In the genomic region with DNA sequence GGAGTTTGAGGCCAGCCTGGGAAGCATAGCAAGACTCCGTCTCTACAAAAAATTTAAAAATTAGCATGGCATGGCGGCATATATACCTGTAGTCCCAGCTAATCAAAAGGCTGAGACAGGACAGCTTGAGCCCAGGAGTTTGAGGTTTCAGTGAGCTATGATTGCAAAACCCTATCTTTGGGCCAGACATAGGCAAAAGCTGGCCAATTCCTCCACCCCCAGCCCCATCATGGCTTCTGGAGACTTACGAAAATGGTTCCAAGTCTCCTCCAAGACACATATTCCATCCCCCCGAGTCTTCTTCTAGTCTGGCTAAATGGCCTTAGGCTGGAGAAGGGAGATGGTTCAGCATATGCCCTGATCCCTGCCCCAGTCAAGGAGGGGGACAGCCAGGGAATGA, we compare ENCODE assay signal across 16 cellular contexts.
DNase-seq lines count a peak whose midpoint lies in the region; ATAC-seq and TF ChIP-seq lines count a peak whose summit lies in the region.
"Had no signal": no experiment of that assay in that cellular context is flagged by ENCODE, and none has a peak within 500 bp of the region (broad histone marks: within the 10 kb centered on the region; RNA-seq: fewer than 3 reads in every experiment).

No MANE protein-coding gene starts in this region.

- TF ChIP-seq EP300 in SK-N-SH (IDR thresholded peaks at IDR 0.05; ENCODE audit: borderline replicate concordance in 1 of 2, low read depth in 1 of 2, low read length in 1 of 2) = no peak

- H3K36me3 ChIP-seq in SK-N-SH (replicated peaks in 1 of 2; ENCODE audit: control insufficient read depth in 1 of 2, insufficient read depth in 2 of 2, low read length in 1 of 2) (no peaks in the 10 kb centered on the region), endodermal cell (ENCODE audit: control insufficient read depth, insufficient read depth, low read length) (no peaks in the 10 kb centered on the region), osteoblast (ENCODE audit: insufficient read depth, low read length) (no peaks in the 10 kb centered on the region), upper lobe of right lung (no peaks in the 10 kb centered on the region)

- peak overlapping the region; percentile 43 to 85; a peak in 3 of 4 replicates for H3K27ac ChIP-seq in SK-N-SH (ENCODE audit: low read depth in 2 of 2, low read length in 1 of 2)
- no peak overlapping the region for H3K27ac ChIP-seq in endodermal cell (ENCODE audit: low read depth, low read length)
- H3K27ac ChIP-seq in osteoblast (ENCODE audit: low read depth, low read length) = peak overlapping the region; percentile 83
- peak overlapping the region; percentile 18 for H3K27ac ChIP-seq in upper lobe of right lung

- 95% methylated on average over 4 of the region's 4 CpGs for WGBS in SK-N-SH (ENCODE audit: low lambda C conversion rate)
- 83 to 94% methylated on average over 3 to 4 of the region's 4 CpGs for WGBS in endodermal cell (ENCODE audit: insufficient coverage in 1 of 2, insufficient read length in 1 of 2), 2 experiments

- H4K20me1 ChIP-seq in SK-N-SH (ENCODE audit: insufficient read depth) (no peaks in the 10 kb centered on the region), osteoblast (ENCODE audit: insufficient read depth, low read length) (no peaks in the 10 kb centered on the region)

- H3K4me2 ChIP-seq in SK-N-SH = peak overlapping the region; percentile 59; the same call in 1 of the 2 replicates
- H3K4me2 ChIP-seq in osteoblast (ENCODE audit: insufficient read depth, low read length) = peak overlapping the region; percentile 25

- no peaks in the 10 kb centered on the region for H3K9me2 ChIP-seq in SK-N-SH

- H3K4me1 ChIP-seq in SK-N-SH (ENCODE audit: control insufficient read depth in 1 of 2, insufficient read depth in 2 of 2, low read depth in 1 of 2, low read length in 1 of 2) = peaks cover 40% of the 10 kb centered on the region in 2 experiments; a peak in 3 of 4 replicates
- peaks cover 7% of the 10 kb centered on the region for H3K4me1 ChIP-seq in endodermal cell (ENCODE audit: control insufficient read depth, insufficient read depth, low read length)
- peaks cover 80% of the 10 kb centered on the region for H3K4me1 ChIP-seq in osteoblast (ENCODE audit: insufficient read depth, low read length)
- peaks cover 40% of the 10 kb centered on the region for H3K4me1 ChIP-seq in upper lobe of right lung

- H3K27me3 Mint-ChIP-seq in endodermal cell (ENCODE audit: insufficient read depth) = peaks cover 4% of the 10 kb centered on the region
- H3K27me3 Mint-ChIP-seq: natural killer cell treated with Interleukin-12 subunit alpha and Interleukin-12 subunit beta and Interleukin-15 and Interleukin-18, amount 100 ng/mL, for 72 hours had no signal

- no peak for TF ChIP-seq CTCF in SK-N-SH (IDR thresholded peaks at IDR 0.05)
- TF ChIP-seq CTCF in endodermal cell (conservative IDR thresholded peaks at IDR 0.05) = no peak
- TF ChIP-seq CTCF in osteoblast (IDR thresholded peaks at IDR 0.05; ENCODE audit: extremely low read depth, low read depth, low read length) = no peak
- no peak for TF ChIP-seq CTCF in upper lobe of right lung (IDR thresholded peaks at IDR 0.05)

- DNase-seq in SK-N-SH = no peak
- peak; percentile 34 for DNase-seq in endodermal cell
- DNase-seq in osteoblast (ENCODE audit: insufficient read length, low spot score, missing footprints) = no peak
- DNase-seq in upper lobe of right lung = no peak
- DNase-seq in activated CD4-positive, alpha-beta T cell treated with anti-CD3 and anti-CD28 coated beads for 1 hour = no peak
- DNase-seq in NOMO-1 treated with dmso at 0.1 percent for 144 hours (lab: John Stamatoyannopoulos, UW; ENCODE audit: unreplicated experiment) = no peak
- DNase-seq: 8988T; CD4-positive, CD25-positive, alpha-beta regulatory T cell; NCI-H1417; retina; SHP77; stimulated activated CD4-positive, alpha-beta T cell treated with anti-CD3 and anti-CD28 coated beads, Interleukin-4, amount 100 ng/mL, for 1 hour; T-helper 17 cell had no signal

- no peak overlapping the region for H3K27ac Mint-ChIP-seq in endodermal cell
- H3K27ac Mint-ChIP-seq: natural killer cell treated with Interleukin-12 subunit alpha and Interleukin-12 subunit beta and Interleukin-15 and Interleukin-18, amount 100 ng/mL, for 72 hours; T-helper 17 cell had no signal

- ATAC-seq in SK-N-SH treated with all-trans-retinoic acid at 6 μM for 48 hours (no peak), upper lobe of right lung (no peak), HG03457 (IDR thresholded peaks at IDR 0.05; ENCODE audit: unreplicated experiment) (no peak)
- ATAC-seq: natural killer cell treated with Interleukin-12 subunit alpha and Interleukin-12 subunit beta and Interleukin-15 and Interleukin-18, amount 100 ng/mL, for 72 hours; T-helper 17 cell had no signal

- H3K4me3 ChIP-seq in SK-N-SH (ENCODE audit: low read depth in 2 of 2, low read length in 1 of 2) = no peak overlapping the region
- H3K4me3 ChIP-seq in endodermal cell (ENCODE audit: low read length) = no peak overlapping the region
- H3K4me3 ChIP-seq in osteoblast (ENCODE audit: insufficient read depth, low read length) = no peak overlapping the region
- no peak overlapping the region for H3K4me3 ChIP-seq in upper lobe of right lung

- no peak for TF ChIP-seq RAD21 in SK-N-SH (IDR thresholded peaks at IDR 0.05; ENCODE audit: low read length)

- H3K36me3 Mint-ChIP-seq in endodermal cell (ENCODE audit: low read depth) = no peaks in the 10 kb centered on the region
- H3K36me3 Mint-ChIP-seq: natural killer cell treated with Interleukin-12 subunit alpha and Interleukin-12 subunit beta and Interleukin-15 and Interleukin-18, amount 100 ng/mL, for 72 hours had no signal

- no peaks in the 10 kb centered on the region for H3K27me3 ChIP-seq in SK-N-SH (ENCODE audit: insufficient read depth)
- no peaks in the 10 kb centered on the region for H3K27me3 ChIP-seq in endodermal cell (ENCODE audit: control insufficient read depth, insufficient read depth, low read length, poor library complexity, severe bottlenecking)
- H3K27me3 ChIP-seq in osteoblast (ENCODE audit: insufficient read depth, low read length) = no peaks in the 10 kb centered on the region
- H3K27me3 ChIP-seq in upper lobe of right lung = no peaks in the 10 kb centered on the region

- H3K4me3 Mint-ChIP-seq in endodermal cell = no peak overlapping the region
- H3K4me3 Mint-ChIP-seq: CD4-positive, CD25-positive, alpha-beta regulatory T cell; natural killer cell treated with Interleukin-12 subunit alpha and Interleukin-12 subunit beta and Interleukin-15 and Interleukin-18, amount 100 ng/mL, for 72 hours; T-helper 17 cell had no signal

- intact Hi-C loops in upper lobe of right lung (cut with DNase I) = no loop called here

- POLR2A ChIA-PET in SK-N-SH (lab: Yijun Ruan, JAX) = interaction anchor here (0.6 kb wide), 1 partner anchor 226 kb away, joined by 6 read pairs; no protein-coding TSS in a partner anchor

- H3K9me3 ChIP-seq in SK-N-SH = no peaks in the 10 kb centered on the region
- H3K9me3 ChIP-seq in endodermal cell (ENCODE audit: control insufficient read depth, low read length) = no peaks in the 10 kb centered on the region
- H3K9me3 ChIP-seq in osteoblast (ENCODE audit: low read depth, low read length) = no peaks in the 10 kb centered on the region
- no peaks in the 10 kb centered on the region for H3K9me3 ChIP-seq in upper lobe of right lung

- CTCF ChIA-PET in SK-N-SH (lab: Yijun Ruan, JAX) = interaction anchor here (1.0 to 6.0 kb wide), 13 partner anchors 11 to 647 kb away, joined by 3 to 54 read pairs (median 6); a partner anchor contains a TSS

- H3K9ac ChIP-seq in SK-N-SH (peak overlapping the region; percentile 30; the same call in 1 of the 2 replicates), endodermal cell (ENCODE audit: extremely low read depth, low read length, poor library complexity, severe bottlenecking) (no peak overlapping the region)

- H3F3A ChIP-seq in SK-N-SH (replicated peaks; ENCODE audit: insufficient read depth) = peaks cover 34% of the 10 kb centered on the region

- H3K9me3 Mint-ChIP-seq in endodermal cell = no peaks in the 10 kb centered on the region
- H3K9me3 Mint-ChIP-seq: CD4-positive, CD25-positive, alpha-beta regulatory T cell; natural killer cell treated with Interleukin-12 subunit alpha and Interleukin-12 subunit beta and Interleukin-15 and Interleukin-18, amount 100 ng/mL, for 72 hours had no signal

- no peaks in the 10 kb centered on the region for H3K79me2 ChIP-seq in SK-N-SH (ENCODE audit: insufficient read depth)
- no peaks in the 10 kb centered on the region for H3K79me2 ChIP-seq in osteoblast (ENCODE audit: insufficient read depth, low read length)

- peaks cover 28% of the 10 kb centered on the region for H3K4me1 Mint-ChIP-seq in endodermal cell

- H2AFZ ChIP-seq in SK-N-SH (ENCODE audit: low read depth) (no peak overlapping the region), osteoblast (ENCODE audit: low read length) (no peak overlapping the region)

TF ChIP-seq in SK-N-SH, 30 proteins besides CTCF, POLR2A, EP300 and RAD21:
- no peak for TF ChIP-seq SMC3 (IDR thresholded peaks at IDR 0.05; ENCODE audit: low read depth, low read length)

TF ChIP-seq in SK-N-SH treated with all-trans-retinoic acid at 6 μM for 48 hours, 23 proteins besides CTCF, POLR2A, EP300 and RAD21 (continues in another document):
- no peak for TF ChIP-seq TCF4 (CRISPR knock-in tag; IDR thresholded peaks at IDR 0.05; ENCODE audit: borderline replicate concordance)
- TF ChIP-seq ZNF8 (CRISPR knock-in tag; IDR thresholded peaks at IDR 0.05) = no peak
- TF ChIP-seq, protein P1, sequence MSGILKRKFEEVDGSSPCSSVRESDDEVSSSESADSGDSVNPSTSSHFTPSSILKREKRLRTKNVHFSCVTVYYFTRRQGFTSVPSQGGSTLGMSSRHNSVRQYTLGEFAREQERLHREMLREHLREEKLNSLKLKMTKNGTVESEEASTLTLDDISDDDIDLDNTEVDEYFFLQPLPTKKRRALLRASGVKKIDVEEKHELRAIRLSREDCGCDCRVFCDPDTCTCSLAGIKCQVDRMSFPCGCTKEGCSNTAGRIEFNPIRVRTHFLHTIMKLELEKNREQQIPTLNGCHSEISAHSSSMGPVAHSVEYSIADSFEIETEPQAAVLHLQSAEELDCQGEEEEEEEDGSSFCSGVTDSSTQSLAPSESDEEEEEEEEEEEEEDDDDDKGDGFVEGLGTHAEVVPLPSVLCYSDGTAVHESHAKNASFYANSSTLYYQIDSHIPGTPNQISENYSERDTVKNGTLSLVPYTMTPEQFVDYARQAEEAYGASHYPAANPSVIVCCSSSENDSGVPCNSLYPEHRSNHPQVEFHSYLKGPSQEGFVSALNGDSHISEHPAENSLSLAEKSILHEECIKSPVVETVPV (CRISPR knock-in tag; IDR thresholded peaks at IDR 0.05) = no peak
- TF ChIP-seq OSR1 (CRISPR knock-in tag; IDR thresholded peaks at IDR 0.05) = no peak
- no peak for TF ChIP-seq GLIS3 (CRISPR knock-in tag; IDR thresholded peaks at IDR 0.05)
- no peak for TF ChIP-seq ESRRG (CRISPR knock-in tag; IDR thresholded peaks at IDR 0.05)
- TF ChIP-seq RARB (CRISPR knock-in tag; IDR thresholded peaks at IDR 0.05) = no peak
- TF ChIP-seq SNAI2 (CRISPR knock-in tag; IDR thresholded peaks at IDR 0.05) = no peak
- TF ChIP-seq ZC3H10 (CRISPR knock-in tag; IDR thresholded peaks at IDR 0.05) = no peak
- no peak for TF ChIP-seq ARNTL (CRISPR knock-in tag; IDR thresholded peaks at IDR 0.05; ENCODE audit: borderline replicate concordance, low read depth)
- no peak for TF ChIP-seq ZFP30 (CRISPR knock-in tag; IDR thresholded peaks at IDR 0.05)
